9 cellular contexts compared by ENCODE assay signal in the genomic region with DNA sequence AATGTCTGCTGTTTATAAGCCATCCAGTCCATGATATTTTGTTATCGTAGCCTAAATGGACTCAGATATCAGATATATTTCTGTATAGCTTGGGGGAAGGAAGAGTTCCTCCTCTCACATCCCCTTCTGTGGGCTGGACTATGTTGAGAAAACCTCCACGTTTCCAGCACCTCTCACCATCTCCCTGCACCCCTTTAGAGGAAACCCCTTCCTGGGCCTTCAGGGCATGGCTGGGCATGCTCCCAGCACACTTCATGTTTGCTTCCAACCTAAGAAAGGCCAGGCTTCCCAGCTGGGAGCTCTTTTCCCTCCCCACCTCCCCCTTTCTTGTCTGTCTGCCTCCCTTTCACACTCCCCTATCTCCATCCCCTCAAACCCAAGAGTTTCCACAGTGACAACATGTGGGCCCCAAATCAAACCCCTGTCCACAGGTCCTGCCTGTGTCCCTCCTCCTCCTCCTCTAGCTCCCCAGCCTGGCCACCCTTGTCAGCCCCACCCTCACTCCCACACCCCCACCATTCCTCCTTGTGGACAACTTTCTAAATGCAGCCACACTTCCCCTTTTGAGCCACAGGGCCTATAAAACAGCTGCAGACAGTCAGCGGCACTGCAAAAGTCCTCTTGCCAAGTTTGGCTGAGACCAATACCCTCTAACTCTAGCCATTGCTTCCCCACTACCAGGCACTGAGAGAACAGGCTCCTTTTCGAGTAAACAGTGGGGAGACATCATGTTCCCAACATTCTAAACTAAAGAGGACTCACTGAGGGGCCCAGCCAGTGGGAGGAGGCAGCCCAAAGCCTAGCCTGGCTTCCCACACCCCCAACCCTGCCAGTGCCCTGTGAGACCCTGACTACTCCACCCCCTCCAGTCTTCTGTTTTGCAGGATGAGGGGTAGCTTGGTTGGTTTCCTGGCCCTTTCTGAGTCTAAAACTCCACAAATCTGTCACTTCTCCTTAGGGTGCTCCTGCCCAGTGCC.
DNase-seq lines count a peak whose midpoint lies in the region; ATAC-seq and TF ChIP-seq lines count a peak whose summit lies in the region.
"Had no signal": no experiment of that assay in that cellular context is flagged by ENCODE, and none has a peak within 500 bp of the region (broad histone marks: within the 10 kb centered on the region; RNA-seq: fewer than 3 reads in every experiment).

No MANE protein-coding gene starts in this region.

- H3K4me3 Mint-ChIP-seq in chondrocyte (ENCODE audit: unreplicated experiment), result no peak overlapping the region
- H3K4me3 Mint-ChIP-seq: T-cell had no signal

- peak overlapping the region; percentile 69 for H3K9ac ChIP-seq in Loucy (ENCODE audit: low read depth, low read length, poor library complexity, severe bottlenecking)

- H3K27me3 Mint-ChIP-seq in chondrocyte (ENCODE audit: low read depth), result no peaks in the 10 kb centered on the region
- H3K27me3 Mint-ChIP-seq: T-cell had no signal

- no peak for DNase-seq in chondrocyte (ENCODE audit: low spot score)
- DNase-seq in midbrain (lab: John Stamatoyannopoulos, UW), result peak; percentile 63
- no peak for DNase-seq in NCI-H2081 treated with DMSO at 0.1 percent for 48 hours (lab: John Stamatoyannopoulos, UW)
- no peak for DNase-seq in activated CD8-positive, alpha-beta memory T cell treated with anti-CD3 and anti-CD28 coated beads, Interleukin-2, amount 50 U/mL, for 48 hours
- no peak for DNase-seq in NCI-H446 (lab: John Stamatoyannopoulos, UW)
- no peak for DNase-seq in NCI-H2029 (lab: John Stamatoyannopoulos, UW)

- H3K9me3 Mint-ChIP-seq in chondrocyte (ENCODE audit: low read depth), result peaks cover 3% of the 10 kb centered on the region

- peaks cover 24% of the 10 kb centered on the region for H3K4me1 ChIP-seq in Loucy (ENCODE audit: insufficient read depth, low read length, poor library complexity, severe bottlenecking)

- no peaks in the 10 kb centered on the region for H4K20me1 ChIP-seq in Loucy (ENCODE audit: insufficient read depth, low read length, poor library complexity, severe bottlenecking)

- H3K27me3 ChIP-seq in Loucy (ENCODE audit: insufficient read depth, low read length, poor library complexity, severe bottlenecking), result no peaks in the 10 kb centered on the region

- H3K4me2 ChIP-seq in Loucy (ENCODE audit: low read depth, low read length, poor library complexity, severe bottlenecking), result peak overlapping the region; percentile 63

- no peaks in the 10 kb centered on the region for H3K36me3 Mint-ChIP-seq in chondrocyte (ENCODE audit: low read depth)

- no peaks in the 10 kb centered on the region for H3K79me2 ChIP-seq in Loucy (ENCODE audit: insufficient read depth, low read length)

- peaks cover 76% of the 10 kb centered on the region for H3K4me1 Mint-ChIP-seq in chondrocyte (ENCODE audit: low read depth)

- peak overlapping the region; percentile 44 for H2AFZ ChIP-seq in Loucy (ENCODE audit: low read length)

- no peaks in the 10 kb centered on the region for H3F3A ChIP-seq in Loucy (ENCODE audit: low read depth)

- peak overlapping the region; percentile 77 for H3K27ac Mint-ChIP-seq in chondrocyte (ENCODE audit: unreplicated experiment)

- peak overlapping the region; percentile 25 for H3K4me3 ChIP-seq in Loucy (ENCODE audit: low read length, poor library complexity, severe bottlenecking)

- no peaks in the 10 kb centered on the region for H3K9me3 ChIP-seq in Loucy (ENCODE audit: insufficient read depth, low read depth, low read length)

- no peaks in the 10 kb centered on the region for H3K9me2 ChIP-seq in Loucy (replicated peaks; ENCODE audit: low read depth, low read length)

- H3K36me3 ChIP-seq in Loucy (ENCODE audit: insufficient read depth, low read length), result no peaks in the 10 kb centered on the region

- TF ChIP-seq CTCF in Loucy (conservative IDR thresholded peaks at IDR 0.05; ENCODE audit: low read length), result peak; percentile 50
- peak; percentile 62 for TF ChIP-seq CTCF in chondrocyte (IDR thresholded peaks at IDR 0.05)

- peak; percentile 59 for ATAC-seq in GM19025 (IDR thresholded peaks at IDR 0.05; ENCODE audit: low read depth, unreplicated experiment)
- ATAC-seq: T-cell had no signal
